Comparison of ENCODE assay signal across 8 cellular contexts in genomic region chr20:49713779-49714712, GRCh38. TPM values are rescaled to one million over a fixed set of nuclear protein-coding genes. Genes with fewer than 3 reads are reported as not detected.
DNase-seq lines count a peak whose midpoint lies in the region; ATAC-seq, FAIRE-seq and TF ChIP-seq lines count a peak whose summit lies in the region.

Gene B4GALT5, minus strand, starts transcription at chr20:49713878. Its CDS starts 188 bp downstream, at chr20:49713690.

- no peaks in the 10 kb centered on the region for H3K9me3 ChIP-seq in T-helper 17 cell (ENCODE audit: control insufficient read depth, low read length, poor library complexity, severe bottlenecking)

- intact Hi-C loops in left ventricle myocardium superior (cut with micrococcal nuclease), result loop anchor here (10.0 kb wide), 1 partner anchor 101 kb away; the partner anchor contains the start of gene SLC9A8

- peak within 1 kb of the TSS; percentile 78 for H3K27ac ChIP-seq in angular gyrus (ENCODE audit: low read depth, low read length)

- ATAC-seq in T-helper 17 cell, result peak; percentile 89
- ATAC-seq in left ventricle myocardium superior, result peak; percentile 91

- no peaks in the 10 kb centered on the region for H3K9me3 Mint-ChIP-seq in progenitor cell of endocrine pancreas (ENCODE audit: low read depth)

- H3K27ac Mint-ChIP-seq in T-helper 17 cell (peak within 1 kb of the TSS; percentile 92), progenitor cell of endocrine pancreas (peak within 1 kb of the TSS; percentile 97)

- peaks cover 4% of the 10 kb centered on the region for H3K27me3 Mint-ChIP-seq in T-helper 17 cell
- no peaks in the 10 kb centered on the region for H3K27me3 Mint-ChIP-seq in progenitor cell of endocrine pancreas

- peak; percentile 69 for FAIRE-seq in urothelium cell line (lab: Jason Lieb, UNC)

- CTCF ChIA-PET in HEK293T (lab: Yijun Ruan, JAX), result interaction anchor here (1.2 kb wide), 1 partner anchor 38 kb away, joined by 3 read pairs; no protein-coding TSS in a partner anchor

- peak within 1 kb of the TSS; percentile 92 for H3K4me3 Mint-ChIP-seq in T-helper 17 cell
- peak within 1 kb of the TSS; percentile 87 for H3K4me3 Mint-ChIP-seq in progenitor cell of endocrine pancreas (ENCODE audit: low read depth)

- POLR2A ChIA-PET in HEK293T (lab: Yijun Ruan, JAX), result interaction anchor here (0.6 kb wide), 2 partner anchors 17 to 91 kb away, joined by 3 to 4 read pairs; no protein-coding TSS in a partner anchor

- no peak for TF ChIP-seq CTCF in progenitor cell of endocrine pancreas (IDR thresholded peaks at IDR 0.05; ENCODE audit: unreplicated experiment)

- peaks cover 37% of the 10 kb centered on the region for H3K4me1 Mint-ChIP-seq in T-helper 17 cell
- peaks cover 17% of the 10 kb centered on the region for H3K4me1 Mint-ChIP-seq in progenitor cell of endocrine pancreas (ENCODE audit: low read depth)

- H3K36me3 Mint-ChIP-seq in T-helper 17 cell (ENCODE audit: low read depth), result no peaks in the 10 kb centered on the region
- H3K36me3 Mint-ChIP-seq in progenitor cell of endocrine pancreas (ENCODE audit: insufficient read depth), result no peaks in the 10 kb centered on the region

- peak within 1 kb of the TSS; percentile 92 for H3K4me3 ChIP-seq in GM08714 (ENCODE audit: low read length)

- peak; percentile 90 for DNase-seq in HEK293T (ENCODE audit: extremely low spot score)
- DNase-seq in NCI-H1092 treated with DMSO at 0.1 percent for 48 hours (lab: John Stamatoyannopoulos, UW), result peak; percentile 88
- peak; percentile 52 to 70 (median 60) for DNase-seq in T-helper 17 cell
- peak; percentile 82 for DNase-seq in left ventricle myocardium superior
- DNase-seq in progenitor cell of endocrine pancreas (ENCODE audit: low spot score, unreplicated experiment), result peak; percentile 75
- peak; percentile 95 for DNase-seq in urothelium cell line (ENCODE audit: low spot score)

TF ChIP-seq in HEK293T, 16 proteins besides CTCF, POLR2A, EP300 and RAD21:
- TF ChIP-seq L3MBTL2 (conservative IDR thresholded peaks at IDR 0.05) (no peak), ARNT (IDR thresholded peaks at IDR 0.05) (0 out of 2 replicates have a peak, but pooled peaks have one; percentile 38), FOXM1 (IDR thresholded peaks at IDR 0.05; ENCODE audit: borderline replicate concordance) (0 out of 2 replicates have a peak, but pooled peaks have one; percentile 33)

RNA-seq across cellular contexts. Expression of gene B4GALT5, which starts in this region (rescaled TPM):
- total RNA-seq in T-helper 17 cell, result 10 to 100 TPM; 17.3 to 19.0 TPM
- total RNA-seq in left ventricle myocardium superior, result 37.2 TPM
- total RNA-seq in progenitor cell of endocrine pancreas, result 58.6 and 58.8 TPM in 2 replicates

Comparison
In these comparisons a context has a peak if more than half of its experiments do, and no peak if none do; other contexts are left out.
1. Peak in every context shown above with its lines: DNase-seq, ATAC-seq, H3K4me3 ChIP-seq and H3K27ac ChIP-seq.